ENCODE assay signal across 7 cellular contexts in genomic region chr19:3184847-3185481, GRCh38. TPM values are rescaled to one million over a fixed set of nuclear protein-coding genes. Genes with fewer than 3 reads are reported as not detected.
DNase-seq lines count a peak whose midpoint lies in the region; ATAC-seq and TF ChIP-seq lines count a peak whose summit lies in the region.

No MANE protein-coding gene starts in this region.

- peak; percentile 21 for ATAC-seq in GM18502 (IDR thresholded peaks at IDR 0.05; ENCODE audit: poor library complexity, unreplicated experiment)
- ATAC-seq in HG02970 (IDR thresholded peaks at IDR 0.05; ENCODE audit: low FRiP score, unreplicated experiment): peak; percentile 30

- POLR2A ChIA-PET in activated CD4-positive, alpha-beta memory T cell treated with anti-CD3 and anti-CD28 coated beads, Interleukin-2, amount 10 ng/mL, durations not matched to agents 7 days and 5 days (lab: Charles Lee): interaction anchor here (0.9 to 2.1 kb wide), 6 partner anchors 8 to 123 kb away, joined by 3 to 10 read pairs (median 3); partner anchors contain the start of gene TLE5

- TF ChIP-seq CTCF in nephron (IDR thresholded peaks at IDR 0.05; ENCODE audit: unreplicated experiment in 3 of 3): no peak
- no peak for TF ChIP-seq CTCF in type B pancreatic cell (conservative IDR thresholded peaks at IDR 0.05)

- no peaks in the 10 kb centered on the region for H3K9me3 Mint-ChIP-seq in activated CD4-positive, alpha-beta memory T cell treated with anti-CD3 and anti-CD28 coated beads, Interleukin-2, amount 10 ng/mL, durations not matched to agents 7 days and 5 days
- H3K9me3 Mint-ChIP-seq in nephron: no peaks in the 10 kb centered on the region
- H3K9me3 Mint-ChIP-seq in type B pancreatic cell: no peaks in the 10 kb centered on the region

- DNase-seq in NCI-H345 (lab: John Stamatoyannopoulos, UW) (peak; percentile 89), erythroblast (lab: John Stamatoyannopoulos, UW) (peak; percentile 90 to 93), type B pancreatic cell (ENCODE audit: extremely low spot score, unreplicated experiment) (no peak)
- peak; percentile 81 for DNase-seq in activated CD4-positive, alpha-beta memory T cell treated with anti-CD3 and anti-CD28 coated beads, Interleukin-2, amount 10 ng/mL, durations not matched to agents 7 days and 5 days

- no peak for TF ChIP-seq POLR2A in erythroblast (IDR thresholded peaks at IDR 0.05; ENCODE audit: low read length)

- H3K27ac Mint-ChIP-seq in activated CD4-positive, alpha-beta memory T cell treated with anti-CD3 and anti-CD28 coated beads, Interleukin-2, amount 10 ng/mL, durations not matched to agents 7 days and 5 days: peak overlapping the region; percentile 91
- H3K27ac Mint-ChIP-seq in nephron (peak overlapping the region; percentile 94 to 98 (median 97)), type B pancreatic cell (peak overlapping the region; percentile 99)

- peaks cover 56% of the 10 kb centered on the region for H3K4me1 Mint-ChIP-seq in activated CD4-positive, alpha-beta memory T cell treated with anti-CD3 and anti-CD28 coated beads, Interleukin-2, amount 10 ng/mL, durations not matched to agents 7 days and 5 days
- H3K4me1 Mint-ChIP-seq in nephron (peaks cover 13% of the 10 kb centered on the region), type B pancreatic cell (ENCODE audit: unreplicated experiment) (peaks cover 8% of the 10 kb centered on the region)

- H3K27me3 Mint-ChIP-seq in activated CD4-positive, alpha-beta memory T cell treated with anti-CD3 and anti-CD28 coated beads, Interleukin-2, amount 10 ng/mL, durations not matched to agents 7 days and 5 days: no peaks in the 10 kb centered on the region
- H3K27me3 Mint-ChIP-seq in nephron (ENCODE audit: low read depth): peaks cover 4% of the 10 kb centered on the region
- no peaks in the 10 kb centered on the region for H3K27me3 Mint-ChIP-seq in type B pancreatic cell

- H3K36me3 Mint-ChIP-seq in activated CD4-positive, alpha-beta memory T cell treated with anti-CD3 and anti-CD28 coated beads, Interleukin-2, amount 10 ng/mL, durations not matched to agents 7 days and 5 days (ENCODE audit: low read depth): peaks cover 56% of the 10 kb centered on the region
- no peaks in the 10 kb centered on the region for H3K36me3 Mint-ChIP-seq in nephron (ENCODE audit: low read depth)
- no peaks in the 10 kb centered on the region for H3K36me3 Mint-ChIP-seq in type B pancreatic cell

- CTCF ChIA-PET in activated CD4-positive, alpha-beta memory T cell treated with anti-CD3 and anti-CD28 coated beads, Interleukin-2, amount 10 ng/mL, durations not matched to agents 7 days and 5 days (lab: Charles Lee): interaction anchor here (1.0 to 1.5 kb wide), 4 partner anchors 23 to 234 kb away, joined by 3 to 5 read pairs (median 4); no protein-coding TSS in a partner anchor

- H3K4me3 Mint-ChIP-seq in activated CD4-positive, alpha-beta memory T cell treated with anti-CD3 and anti-CD28 coated beads, Interleukin-2, amount 10 ng/mL, durations not matched to agents 7 days and 5 days: peak overlapping the region; percentile 91
- H3K4me3 Mint-ChIP-seq in nephron: peak overlapping the region; percentile 93 to 97 (median 96)
- H3K4me3 Mint-ChIP-seq in type B pancreatic cell: peak overlapping the region; percentile 99

RNA-seq across cellular contexts. Expression of gene NCLN, which starts 0.8 kb away (rescaled TPM):
- total RNA-seq in activated CD4-positive, alpha-beta memory T cell treated with anti-CD3 and anti-CD28 coated beads, Interleukin-2, amount 10 ng/mL, durations not matched to agents 7 days and 5 days: 10 to 100 TPM; 49.6 to 52.0 TPM
- total RNA-seq in type B pancreatic cell (ENCODE audit: low replicate concordance): 63.9 and 65.8 TPM in 2 replicates

RNA-seq across cellular contexts. Expression of gene S1PR4, which starts 6.4 kb away (rescaled TPM):
- 100 to 1,000 TPM; 275 to 280 TPM for total RNA-seq in activated CD4-positive, alpha-beta memory T cell treated with anti-CD3 and anti-CD28 coated beads, Interleukin-2, amount 10 ng/mL, durations not matched to agents 7 days and 5 days
- not detected in 2 replicates for total RNA-seq in type B pancreatic cell (ENCODE audit: low replicate concordance)

RNA-seq across cellular contexts. Expression of gene CELF5, which starts 39.5 kb away (rescaled TPM):
- under 1 TPM; 0.25 to 0.43 TPM for total RNA-seq in activated CD4-positive, alpha-beta memory T cell treated with anti-CD3 and anti-CD28 coated beads, Interleukin-2, amount 10 ng/mL, durations not matched to agents 7 days and 5 days
- total RNA-seq in type B pancreatic cell (ENCODE audit: low replicate concordance): 0.50 and 2.6 TPM in 2 replicates

RNA-seq across cellular contexts. Expression of gene GNA15, which starts 49.1 kb away (rescaled TPM):
- 100 to 1,000 TPM; 140 TPM for total RNA-seq in activated CD4-positive, alpha-beta memory T cell treated with anti-CD3 and anti-CD28 coated beads, Interleukin-2, amount 10 ng/mL, durations not matched to agents 7 days and 5 days
- total RNA-seq in type B pancreatic cell (ENCODE audit: low replicate concordance): 1.6 and 3.9 TPM in 2 replicates

Comparison
In these comparisons a context has a peak if more than half of its experiments do, and no peak if none do; other contexts are left out.
1. RNA of gene S1PR4, which starts 6.4 kb away (total RNA-seq): 275 to 280 TPM in activated CD4-positive, alpha-beta memory T cell treated with anti-CD3 and anti-CD28 coated beads, Interleukin-2, amount 10 ng/mL, durations not matched to agents 7 days and 5 days; not detected in type B pancreatic cell; every median in the first group is over 100 times any median in the second.
2. Peak in every context shown above with its lines, with median percentiles within 50 percentile points of each other: H3K27ac Mint-ChIP-seq and H3K4me3 Mint-ChIP-seq.